In genomic region chr11:76714493-76714892, GRCh38 we compare ENCODE assay signal across 1 cellular context.
TF ChIP-seq lines count a peak whose summit lies in the region.

No MANE protein-coding gene starts in this region.

TF ChIP-seq in H1, 55 proteins besides CTCF, POLR2A, EP300 and RAD21:
- TF ChIP-seq ZNF274 (IDR thresholded peaks at IDR 0.05; ENCODE audit: borderline replicate concordance, extremely low read depth, low read length): no peak
- TF ChIP-seq YY1 (IDR thresholded peaks at IDR 0.05; ENCODE audit: low read depth, low read length): no peak
- no peak for TF ChIP-seq POU5F1 (IDR thresholded peaks at IDR 0.05; ENCODE audit: low read depth, low read length)
- no peak for TF ChIP-seq CHD7 (IDR thresholded peaks at IDR 0.05; ENCODE audit: insufficient replicate concordance, low read length)
- TF ChIP-seq EGR1 (IDR thresholded peaks at IDR 0.05; ENCODE audit: borderline replicate concordance, low read depth, low read length): no peak
- TF ChIP-seq TCF12 (IDR thresholded peaks at IDR 0.05; ENCODE audit: low read depth, low read length): no peak
